ENCODE assay signal across 8 cellular contexts in the genomic region with DNA sequence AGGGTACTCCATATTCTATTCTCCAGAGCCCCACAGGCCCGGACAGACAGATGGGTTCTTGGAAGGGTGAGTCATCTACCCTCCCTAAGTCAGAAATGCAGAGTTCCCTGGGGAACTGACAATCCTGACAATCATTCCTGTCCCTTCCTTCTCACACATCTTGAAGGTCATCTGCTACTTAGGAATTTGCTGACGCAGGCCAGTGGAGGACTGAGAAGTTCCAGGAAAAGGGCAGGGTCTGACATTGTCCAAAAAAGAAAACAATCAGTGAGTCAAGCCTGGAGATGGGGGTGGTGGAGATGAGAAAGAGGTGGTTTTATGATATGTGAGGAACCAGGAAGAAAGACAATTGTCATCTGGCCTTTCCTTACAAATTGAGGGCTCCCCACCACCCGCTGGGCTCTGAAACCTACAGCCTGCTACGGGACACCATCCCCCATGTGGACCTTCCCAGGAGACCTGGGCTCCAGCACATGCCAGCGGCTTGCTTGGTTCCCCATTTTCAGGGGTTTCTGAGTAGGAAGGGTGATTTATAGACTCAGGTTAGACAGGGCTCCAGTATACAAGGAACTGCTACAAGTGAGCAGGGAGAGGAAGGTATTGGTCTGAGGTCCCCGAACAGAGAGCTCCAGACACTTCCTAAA. TPM values are rescaled to one million over a fixed set of nuclear protein-coding genes. Genes with fewer than 3 reads are reported as not detected.
DNase-seq lines count a peak whose midpoint lies in the region; ATAC-seq and TF ChIP-seq lines count a peak whose summit lies in the region.

No MANE protein-coding gene starts in this region.

- DNase-seq in SK-MEL-5 (ENCODE audit: low read depth, low spot score): peak; percentile 88
- DNase-seq in fibroblast of villous mesenchyme (ENCODE audit: low read depth): peak; percentile 95
- no peak for DNase-seq in cerebellum (ENCODE audit: low spot score)
- no peak for DNase-seq in C1 segment of cervical spinal cord (lab: John Stamatoyannopoulos, UW)
- no peak for DNase-seq in SHP77 treated with DMSO at 0.1 percent for 48 hours (lab: John Stamatoyannopoulos, UW)

- peaks cover 68% of the 10 kb centered on the region for H3K4me1 ChIP-seq in skeletal muscle satellite cell (ENCODE audit: control insufficient read depth, insufficient read depth, low read length)

- no peak for TF ChIP-seq CTCF in fibroblast of villous mesenchyme (IDR thresholded peaks at IDR 0.05; ENCODE audit: insufficient read depth, low read depth, low read length)

- in situ Hi-C loops in SK-MEL-5 (cut with HindIII; ENCODE audit: low pct_unique_long_range_greater_than_20kb, low sequenced_read_pairs): no loop called here

- H3K4me3 ChIP-seq in fibroblast of villous mesenchyme (ENCODE audit: low read depth, low read length) (no peak overlapping the region), skeletal muscle satellite cell (ENCODE audit: low read length) (peak overlapping the region; percentile 31)

- no peaks in the 10 kb centered on the region for H3K27me3 ChIP-seq in skeletal muscle satellite cell (ENCODE audit: control insufficient read depth, insufficient read depth, low read length)

- peak overlapping the region; percentile 84 for H3K9ac ChIP-seq in skeletal muscle satellite cell (ENCODE audit: low read depth, low read length)

- H3K4me2 ChIP-seq in skeletal muscle satellite cell (ENCODE audit: low read length): peak overlapping the region; percentile 75

- H3K36me3 ChIP-seq in skeletal muscle satellite cell (ENCODE audit: insufficient read depth, low read length): peaks cover 58% of the 10 kb centered on the region

- no peaks in the 10 kb centered on the region for H3K9me3 ChIP-seq in skeletal muscle satellite cell (replicated peaks; ENCODE audit: low read length)

- peak; percentile 14 for ATAC-seq in HG02571 (IDR thresholded peaks at IDR 0.05; ENCODE audit: unreplicated experiment)
- no peak for ATAC-seq in GM18873 (IDR thresholded peaks at IDR 0.05; ENCODE audit: low FRiP score, unreplicated experiment)

RNA-seq across cellular contexts. Expression of a gene that starts 12.9 kb away (rescaled TPM):
- total RNA-seq in SK-MEL-5 (2014; rRNA removed; shearing (Covaris generic)): 634 and 733 TPM in 2 replicates
- 724 and 832 TPM in 2 replicates for polyA plus RNA-seq in SK-MEL-5 (2015; cell fraction: cytosol; rRNA removed)
- 129 and 132 TPM in 2 replicates for polyA plus RNA-seq in SK-MEL-5 (2015; cell fraction: nucleus; rRNA removed)
- total RNA-seq in fibroblast of villous mesenchyme: 206 and 279 TPM in 2 replicates
- 384 and 517 TPM in 2 replicates for total RNA-seq in skeletal muscle satellite cell (2012; rRNA removed)
- 59.8 TPM for total RNA-seq in cerebellum

RNA-seq across cellular contexts. Expression of a gene that starts 22.7 kb away (rescaled TPM):
- 0.29 TPM in 1 of 2 replicates, not detected in the other for total RNA-seq in SK-MEL-5 (2014; rRNA removed; shearing (Covaris generic))
- not detected in 2 replicates for polyA plus RNA-seq in SK-MEL-5 (2015; cell fraction: cytosol; rRNA removed)
- polyA plus RNA-seq in SK-MEL-5 (2015; cell fraction: nucleus; rRNA removed): 0.94 and 1.8 TPM in 2 replicates
- total RNA-seq in fibroblast of villous mesenchyme (not detected in 2 replicates), cerebellum (not detected)
- not detected in 2 replicates for total RNA-seq in skeletal muscle satellite cell (2012; rRNA removed)

RNA-seq across cellular contexts. Expression of a gene that starts 51.0 kb away (rescaled TPM):
- 36.5 and 40.5 TPM in 2 replicates for total RNA-seq in SK-MEL-5 (2014; rRNA removed; shearing (Covaris generic))
- polyA plus RNA-seq in SK-MEL-5 (2015; cell fraction: cytosol; rRNA removed): 25.7 and 29.9 TPM in 2 replicates
- polyA plus RNA-seq in SK-MEL-5 (2015; cell fraction: nucleus; rRNA removed): 62.5 and 65.8 TPM in 2 replicates
- total RNA-seq in fibroblast of villous mesenchyme (16.8 and 30.7 TPM in 2 replicates), cerebellum (52.0 TPM)
- 23.3 and 23.6 TPM in 2 replicates for total RNA-seq in skeletal muscle satellite cell (2012; rRNA removed)

Comparison
In these comparisons a context has a peak if more than half of its experiments do, and no peak if none do; other contexts are left out.
1. DNase-seq: peak in SK-MEL-5 (single experiment) and fibroblast of villous mesenchyme (single experiment); none in cerebellum (single experiment), C1 segment of cervical spinal cord (0 of 14) and SHP77 treated with DMSO at 0.1 percent for 48 hours (single experiment).